Comparison of ENCODE assay signal across 8 cellular contexts in the genomic region with DNA sequence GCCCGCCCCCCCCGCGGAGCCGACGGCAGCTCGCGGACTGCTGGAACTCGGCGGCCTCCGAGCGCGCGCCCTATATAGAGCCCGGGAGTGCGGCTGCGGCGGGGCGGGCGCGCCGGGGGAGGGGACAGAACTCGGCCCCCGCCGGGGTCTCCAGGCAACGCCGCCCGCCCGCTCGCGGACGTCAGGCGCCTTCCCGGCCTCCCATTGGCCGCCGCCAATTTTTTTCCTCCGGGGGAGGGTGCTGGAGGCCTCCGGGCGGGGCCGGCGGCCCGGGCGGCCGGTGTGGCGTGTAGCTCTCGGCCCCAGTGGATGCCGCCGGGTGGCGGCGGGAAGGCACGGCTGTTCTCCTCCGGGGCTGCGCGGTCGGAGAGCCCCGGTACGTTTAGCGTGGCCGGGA. TPM values are rescaled to one million over a fixed set of nuclear protein-coding genes. Genes with fewer than 3 reads are reported as not detected.
DNase-seq lines count a peak whose midpoint lies in the region; ATAC-seq and TF ChIP-seq lines count a peak whose summit lies in the region.

A gene with protein sequence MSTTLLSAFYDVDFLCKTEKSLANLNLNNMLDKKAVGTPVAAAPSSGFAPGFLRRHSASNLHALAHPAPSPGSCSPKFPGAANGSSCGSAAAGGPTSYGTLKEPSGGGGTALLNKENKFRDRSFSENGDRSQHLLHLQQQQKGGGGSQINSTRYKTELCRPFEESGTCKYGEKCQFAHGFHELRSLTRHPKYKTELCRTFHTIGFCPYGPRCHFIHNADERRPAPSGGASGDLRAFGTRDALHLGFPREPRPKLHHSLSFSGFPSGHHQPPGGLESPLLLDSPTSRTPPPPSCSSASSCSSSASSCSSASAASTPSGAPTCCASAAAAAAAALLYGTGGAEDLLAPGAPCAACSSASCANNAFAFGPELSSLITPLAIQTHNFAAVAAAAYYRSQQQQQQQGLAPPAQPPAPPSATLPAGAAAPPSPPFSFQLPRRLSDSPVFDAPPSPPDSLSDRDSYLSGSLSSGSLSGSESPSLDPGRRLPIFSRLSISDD (minus strand): TSS at position 49 of the 397 bp plus-strand sequence. CDS start 291 bp downstream, outside the sequence.

- H3K36me3 Mint-ChIP-seq in IgD-negative memory B cell, result peaks cover 14% of the 10 kb centered on the region

- peak within 1 kb of the TSS; percentile 65 to 99 (median 96) for H3K4me3 Mint-ChIP-seq in IgD-negative memory B cell

- H4K20me1 ChIP-seq in OCI-LY7 (ENCODE audit: insufficient read depth, low read length), result peaks cover 14% of the 10 kb centered on the region

- CTCF ChIA-PET in OCI-LY7 (lab: Charles Lee; ENCODE audit: unreplicated experiment), result interaction anchor here (0.6 to 5.5 kb wide), 4 partner anchors 11 to 99 kb away, joined by 3 to 30 read pairs (median 4); no protein-coding TSS in a partner anchor

- no peaks in the 10 kb centered on the region for H3K27me3 Mint-ChIP-seq in IgD-negative memory B cell

- intact Hi-C loops in OCI-LY7 (cut with micrococcal nuclease; ENCODE audit: unreplicated experiment), result loop anchor here (1.0 to 5.0 kb wide), 3 partner anchors 8 to 399 kb away; no protein-coding TSS in a partner anchor

- peaks cover 46% of the 10 kb centered on the region for H3K79me2 ChIP-seq in OCI-LY7 (ENCODE audit: insufficient read depth, low read depth, low read length)

- no peaks in the 10 kb centered on the region for H3K9me2 ChIP-seq in OCI-LY7 (ENCODE audit: insufficient read depth, low read length)

- peak within 1 kb of the TSS; percentile 84 for H3K27ac ChIP-seq in OCI-LY7 (ENCODE audit: low read depth, low read length, poor library complexity, severe bottlenecking)

- DNase-seq in DMS 273 treated with DMSO at 0.1 percent for 48 hours (lab: John Stamatoyannopoulos, UW) (peak; percentile 76), OCI-LY7 (ENCODE audit: low spot score) (peak; percentile 97), activated T-cell treated with anti-CD3 and anti-CD28 coated beads for 1 hour (ENCODE audit: low read depth) (peak; percentile 94), epidermal melanocyte (ENCODE audit: insufficient read length, low spot score) (peak; percentile 95)
- peak; percentile 81 to 91 for DNase-seq in stimulated activated CD8-positive, alpha-beta memory T cell treated with anti-CD3 and anti-CD28 coated beads, Interleukin-4, amount 100 ng/mL, for 4 hours (ENCODE audit: low read depth in 2 of 2, low spot score in 1 of 2)

- peaks cover 46% of the 10 kb centered on the region for H3K36me3 ChIP-seq in OCI-LY7 (ENCODE audit: insufficient read depth, low read length)

- no peaks in the 10 kb centered on the region for H3K27me3 ChIP-seq in mononuclear cell (ENCODE audit: insufficient read depth, low read length)

- peak within 1 kb of the TSS; percentile 82 to 98 (median 98) for H3K27ac Mint-ChIP-seq in IgD-negative memory B cell

- POLR2A ChIA-PET in OCI-LY7 (lab: Charles Lee), result interaction anchor here (0.5 to 3.6 kb wide), 14 partner anchors 8 to 549 kb away, joined by 3 to 50 read pairs (median 4); no protein-coding TSS in a partner anchor

- peaks cover 28 to 40% (median 31%) of the 10 kb centered on the region in 3 donors for H3K4me1 Mint-ChIP-seq in IgD-negative memory B cell

- TF ChIP-seq CTCF in OCI-LY7 (conservative IDR thresholded peaks at IDR 0.05; ENCODE audit: low read length), result no peak

- H3K4me3 ChIP-seq in OCI-LY7 (ENCODE audit: low read depth, low read length, poor library complexity, severe bottlenecking) (peak within 1 kb of the TSS; percentile 89), mononuclear cell (ENCODE audit: low read length) (peak within 1 kb of the TSS; percentile 99)

- no peak within 1 kb of the TSS; the same call in 1 of the 2 replicates for H2AFZ ChIP-seq in OCI-LY7 (ENCODE audit: low read length)

- H3K4me1 ChIP-seq in OCI-LY7 (ENCODE audit: insufficient read depth, low read length, poor library complexity, severe bottlenecking) (peaks cover 71% of the 10 kb centered on the region), mononuclear cell (ENCODE audit: insufficient read depth, low read length) (peaks cover 47% of the 10 kb centered on the region)

- peaks cover 0 to 2% (median 0%) of the 10 kb centered on the region in 3 donors for H3K9me3 Mint-ChIP-seq in IgD-negative memory B cell

- H3K4me2 ChIP-seq in OCI-LY7 (ENCODE audit: low read length), result peak within 1 kb of the TSS; percentile 88

- no peaks in the 10 kb centered on the region for H3K9me3 ChIP-seq in OCI-LY7 (ENCODE audit: low read length)
- H3K9me3 ChIP-seq in mononuclear cell (ENCODE audit: low read depth, low read length), result no peaks in the 10 kb centered on the region

- ATAC-seq in GM21528 (IDR thresholded peaks at IDR 0.05; ENCODE audit: low FRiP score, unreplicated experiment), result peak; percentile 51

- BruUV-seq in OCI-LY7 (replicated peaks; lab: Mats Ljungman, UMichigan), result no TSS peak

RNA-seq across cellular contexts. Expression of the gene that starts here (rescaled TPM):
- 249 TPM for polyA plus RNA-seq in IgD-negative memory B cell
- total RNA-seq in OCI-LY7 (2014; rRNA removed; shearing (Covaris generic)), result 6.8 and 7.0 TPM in 2 replicates
- total RNA-seq in OCI-LY7 (2022) (37.2 and 43.8 TPM in 2 replicates), mononuclear cell (144 TPM)

Comparison
In these comparisons a context has a peak if more than half of its experiments do, and no peak if none do; other contexts are left out.
1. Peak in every context shown above with its lines: DNase-seq, ATAC-seq, H3K4me3 ChIP-seq and H3K27ac ChIP-seq.